In genomic region chr10:24168258-24169170, GRCh38 we compare ENCODE assay signal across 24 cellular contexts. TPM values are rescaled to one million over a fixed set of nuclear protein-coding genes. Genes with fewer than 3 reads are reported as not detected.
DNase-seq lines count a peak whose midpoint lies in the region; ATAC-seq and TF ChIP-seq lines count a peak whose summit lies in the region.
"Had no signal": no experiment of that assay in that cellular context is flagged by ENCODE, and none has a peak within 500 bp of the region (broad histone marks: within the 10 kb centered on the region; RNA-seq: fewer than 3 reads in every experiment).

No MANE protein-coding gene starts in this region.

- H3K9me3 ChIP-seq in breast epithelium: no peaks in the 10 kb centered on the region
- no peaks in the 10 kb centered on the region for H3K9me3 ChIP-seq in mammary epithelial cell (replicated peaks; ENCODE audit: insufficient read depth, low read length)
- no peaks in the 10 kb centered on the region for H3K9me3 ChIP-seq in right cardiac atrium (ENCODE audit: control insufficient read depth, low read length)
- H3K9me3 ChIP-seq: body of pancreas, stomach, transverse colon had no signal

- H4K20me1 ChIP-seq in mammary epithelial cell (ENCODE audit: insufficient read depth, low read length): no peaks in the 10 kb centered on the region

- peak overlapping the region; percentile 46 for H2AFZ ChIP-seq in mammary epithelial cell (ENCODE audit: low read depth, low read length)

- H3K36me3 ChIP-seq in breast epithelium (no peaks in the 10 kb centered on the region), mammary epithelial cell (ENCODE audit: insufficient read depth, low read length) (no peaks in the 10 kb centered on the region)
- H3K36me3 ChIP-seq: stomach, transverse colon had no signal

- H3K27me3 Mint-ChIP-seq in MCF 10A (ENCODE audit: insufficient read depth, unreplicated experiment): no peaks in the 10 kb centered on the region
- H3K27me3 Mint-ChIP-seq in activated CD4-positive, alpha-beta T cell treated with anti-CD3 and anti-CD28 coated beads, Interleukin-2, amount 10 ng/mL, durations not matched to agents 24 days and 14 days: no peaks in the 10 kb centered on the region
- H3K27me3 Mint-ChIP-seq: CD4-positive, alpha-beta T cell; naive B cell had no signal

- H3K4me3 ChIP-seq in breast epithelium (no peak overlapping the region), mammary epithelial cell (replicated peaks in 1 of 3; ENCODE audit: insufficient read depth in 1 of 3, low read depth in 2 of 3, low read length in 3 of 3) (no peak overlapping the region), right cardiac atrium (ENCODE audit: low read length) (no peak overlapping the region)
- H3K4me3 ChIP-seq: body of pancreas, smooth muscle cell, stomach, transverse colon had no signal

- H3K4me1 ChIP-seq in breast epithelium (no peaks in the 10 kb centered on the region), mammary epithelial cell (ENCODE audit: insufficient read depth, low read length) (peaks cover 11% of the 10 kb centered on the region), right cardiac atrium (ENCODE audit: control insufficient read depth, insufficient read depth, low read length) (peaks cover 2% of the 10 kb centered on the region)
- H3K4me1 ChIP-seq: body of pancreas, transverse colon had no signal

- intact Hi-C loops in breast epithelium (cut with DNase I; ENCODE audit: low total_unique reads) (no loop called here), MCF 10A (cut with micrococcal nuclease) (no loop called here), mammary epithelial cell (cut with micrococcal nuclease) (no loop called here), right cardiac atrium (cut with DNase I) (no loop called here)
- intact Hi-C loops in activated CD4-positive, alpha-beta T cell treated with anti-CD3 and anti-CD28 coated beads, Interleukin-2, amount 10 ng/mL, durations not matched to agents 24 days and 14 days (cut with micrococcal nuclease): no loop called here

- POLR2A ChIA-PET in MCF 10A (lab: Yijun Ruan, JAX): no interaction called here

- DNase-seq in breast epithelium (ENCODE audit: low spot score in 2 of 2) (no peak), MCF 10A (ENCODE audit: unreplicated experiment) (no peak), mammary epithelial cell (peak; percentile 29), right cardiac atrium (peak in 1 of 3 donors; percentile 60), retina (peak; percentile 43), GM19238 (ENCODE audit: insufficient read length, low spot score) (no peak), HPDE6-E6E7 (ENCODE audit: extremely low spot score) (no peak)
- DNase-seq in activated CD4-positive, alpha-beta T cell treated with anti-CD3 and anti-CD28 coated beads, Interleukin-2, amount 10 ng/mL, durations not matched to agents 24 days and 14 days: no peak
- DNase-seq: activated gamma-delta T cell treated with Interleukin-2 at 50 U/mL for 16 hours; activated T-cell treated with anti-CD3 and anti-CD28 coated beads, Interleukin-2, amount 50 U/mL, for 1 hour; AML-193; CD4-positive, alpha-beta T cell; effector CD8-positive, alpha-beta T cell; mesendoderm; naive B cell; NCI-H1092; NCI-H1930; NCI-H526 treated with DMSO at 0.1 percent for 48 hours; stimulated activated CD4-positive, alpha-beta T cell treated with anti-CD3 and anti-CD28 coated beads, Interleukin-1b, Interleukin-23, amount 100 ng/mL, for 48 hours; stomach; transverse colon had no signal

- H3K9ac ChIP-seq in mammary epithelial cell (ENCODE audit: insufficient read depth, low read length): no peak overlapping the region

- peak overlapping the region; percentile 8 for H3K4me2 ChIP-seq in mammary epithelial cell (ENCODE audit: insufficient read depth, low read depth, low read length)
- H3K4me2 ChIP-seq: smooth muscle cell had no signal

- CTCF ChIA-PET in MCF 10A (lab: Yijun Ruan, JAX) (interaction anchor here (0.7 kb wide), 2 partner anchors 174 to 1119 kb away, joined by 3 read pairs; no protein-coding TSS in a partner anchor), mammary epithelial cell (lab: Charles Lee; ENCODE audit: low non-redundant PET) (no interaction called here)

- TF ChIP-seq POLR2A in breast epithelium (IDR thresholded peaks at IDR 0.05): no peak

- peaks cover 6% of the 10 kb centered on the region for H3K4me1 Mint-ChIP-seq in MCF 10A (ENCODE audit: insufficient read depth, unreplicated experiment)
- H3K4me1 Mint-ChIP-seq in activated CD4-positive, alpha-beta T cell treated with anti-CD3 and anti-CD28 coated beads, Interleukin-2, amount 10 ng/mL, durations not matched to agents 24 days and 14 days: no peaks in the 10 kb centered on the region
- H3K4me1 Mint-ChIP-seq: naive B cell had no signal

- peak; percentile 87 to 90 for ATAC-seq in right cardiac atrium
- ATAC-seq: body of pancreas had no signal

- TF ChIP-seq CTCF in breast epithelium (IDR thresholded peaks at IDR 0.05): no peak
- TF ChIP-seq CTCF in MCF 10A (IDR thresholded peaks at IDR 0.05; ENCODE audit: unreplicated experiment): no peak
- TF ChIP-seq CTCF in mammary epithelial cell (conservative IDR thresholded peaks at IDR 0.05 in 1 of 2, IDR thresholded peaks at IDR 0.05 in 1 of 2; ENCODE audit: extremely low read depth in 1 of 2, insufficient read depth in 1 of 2, low read depth in 1 of 2, low read length in 2 of 2): no peak

- H3K27me3 ChIP-seq in breast epithelium: no peaks in the 10 kb centered on the region
- no peaks in the 10 kb centered on the region for H3K27me3 ChIP-seq in mammary epithelial cell (ENCODE audit: insufficient read depth, low read length)
- H3K27me3 ChIP-seq in right cardiac atrium (ENCODE audit: control insufficient read depth, insufficient read depth): no peaks in the 10 kb centered on the region
- H3K27me3 ChIP-seq: body of pancreas, stomach, transverse colon had no signal

- dilution Hi-C loops in mammary epithelial cell (cut with HindIII; ENCODE audit: low sequenced_read_pairs): no loop called here

- no TSS peak for BruUV-seq in MCF 10A (replicated peaks; lab: Mats Ljungman, UMichigan)
- BruUV-seq in mammary epithelial cell (replicated peaks; lab: Mats Ljungman, UMichigan): no TSS peak

- no peak overlapping the region for H3K27ac Mint-ChIP-seq in MCF 10A (ENCODE audit: low read depth, unreplicated experiment)
- no peak overlapping the region for H3K27ac Mint-ChIP-seq in activated CD4-positive, alpha-beta T cell treated with anti-CD3 and anti-CD28 coated beads, Interleukin-2, amount 10 ng/mL, durations not matched to agents 24 days and 14 days
- H3K27ac Mint-ChIP-seq: CD4-positive, alpha-beta T cell; naive B cell had no signal

- H3K36me3 Mint-ChIP-seq in MCF 10A (ENCODE audit: insufficient read depth, unreplicated experiment): no peaks in the 10 kb centered on the region
- no peaks in the 10 kb centered on the region for H3K36me3 Mint-ChIP-seq in activated CD4-positive, alpha-beta T cell treated with anti-CD3 and anti-CD28 coated beads, Interleukin-2, amount 10 ng/mL, durations not matched to agents 24 days and 14 days (ENCODE audit: low read depth)
- H3K36me3 Mint-ChIP-seq: naive B cell had no signal

- no peak overlapping the region for H3K4me3 Mint-ChIP-seq in MCF 10A (ENCODE audit: unreplicated experiment)
- H3K4me3 Mint-ChIP-seq in activated CD4-positive, alpha-beta T cell treated with anti-CD3 and anti-CD28 coated beads, Interleukin-2, amount 10 ng/mL, durations not matched to agents 24 days and 14 days: no peak overlapping the region
- H3K4me3 Mint-ChIP-seq: CD4-positive, alpha-beta T cell; naive B cell had no signal

- peak overlapping the region; percentile 29 to 52 for H3K27ac ChIP-seq in breast epithelium
- H3K27ac ChIP-seq in mammary epithelial cell (ENCODE audit: insufficient read depth, low read depth, low read length): no peak overlapping the region
- H3K27ac ChIP-seq in right cardiac atrium (ENCODE audit: low read length): peak overlapping the region; percentile 48
- H3K27ac ChIP-seq: epithelial cell of prostate, stomach, transverse colon had no signal

- no peaks in the 10 kb centered on the region for H3K79me2 ChIP-seq in mammary epithelial cell (ENCODE audit: insufficient read depth, low read length)

- WGBS in mammary epithelial cell (ENCODE audit: low coverage, missing lambda C conversion rate): 4% methylated on average over 5 of the region's 5 CpGs
- 3% methylated on average over 5 of the region's 5 CpGs for WGBS in right cardiac atrium

- in situ Hi-C loops in mammary epithelial cell (cut with MboI; ENCODE audit: low sequenced_read_pairs in 2 of 2): no loop called here

- no peaks in the 10 kb centered on the region for H3K9me3 Mint-ChIP-seq in MCF 10A (ENCODE audit: unreplicated experiment)
- H3K9me3 Mint-ChIP-seq in activated CD4-positive, alpha-beta T cell treated with anti-CD3 and anti-CD28 coated beads, Interleukin-2, amount 10 ng/mL, durations not matched to agents 24 days and 14 days: peaks cover 6% of the 10 kb centered on the region
- H3K9me3 Mint-ChIP-seq: CD4-positive, alpha-beta T cell had no signal

RNA-seq across cellular contexts. Expression of gene KIAA1217, which starts 40.4 kb away (rescaled TPM):
- total RNA-seq in breast epithelium (100 to 1,000 TPM in 1 of 3 donors, 10 to 100 TPM in 2; 19.7 to 154 (median 83.6) TPM), MCF 10A (2022) (48.3 and 48.7 TPM in 2 replicates), mammary epithelial cell (10 to 100 TPM; 39.3 to 47.5 TPM), right cardiac atrium (10 to 100 TPM; 27.1 to 43.6 (median 31.5) TPM)
- polyA plus RNA-seq in mammary epithelial cell (12.3 TPM), right cardiac atrium (14.6 TPM)
- polyA minus RNA-seq in mammary epithelial cell: 23.6 TPM
- total RNA-seq in activated CD4-positive, alpha-beta T cell treated with anti-CD3 and anti-CD28 coated beads, Interleukin-2, amount 10 ng/mL, durations not matched to agents 24 days and 14 days: 1.7 and 2.0 TPM in 2 replicates
- total RNA-seq: CD4-positive, alpha-beta T cell had no signal

Comparison
In these comparisons a context has a peak if more than half of its experiments do, and no peak if none do; other contexts are left out.
1. DNase-seq: peak in mammary epithelial cell (single experiment) and retina (single experiment); none in breast epithelium (0 of 2), MCF 10A (single experiment), activated CD4-positive, alpha-beta T cell treated with anti-CD3 and anti-CD28 coated beads, Interleukin-2, amount 10 ng/mL, durations not matched to agents 24 days and 14 days (single experiment), GM19238 (single experiment) and HPDE6-E6E7 (single experiment).